ENCODE assay signal across 16 cellular contexts in the genomic region with DNA sequence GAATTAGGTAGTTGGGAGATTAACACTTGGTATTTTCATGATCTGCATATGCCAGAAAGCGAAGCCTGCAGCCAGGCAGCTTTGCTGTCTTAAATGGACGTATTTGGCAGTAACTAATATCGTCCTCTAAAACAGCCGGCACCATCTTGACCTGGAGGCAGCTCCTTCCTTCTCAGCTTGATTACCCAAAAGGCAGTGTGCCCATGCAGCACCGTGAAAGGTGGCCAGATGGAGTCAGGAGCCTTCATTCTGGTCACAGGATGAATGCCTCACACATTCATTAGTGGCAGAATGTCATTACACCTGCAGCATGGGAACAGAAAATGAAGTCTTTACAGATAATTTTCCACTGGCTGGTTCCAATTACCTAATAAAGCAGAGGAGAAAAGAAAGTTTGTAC. TPM values are rescaled to one million over a fixed set of nuclear protein-coding genes. Genes with fewer than 3 reads are reported as not detected.
DNase-seq lines count a peak whose midpoint lies in the region; ATAC-seq, FAIRE-seq and TF ChIP-seq lines count a peak whose summit lies in the region.
"Had no signal": no experiment of that assay in that cellular context is flagged by ENCODE, and none has a peak within 500 bp of the region (broad histone marks: within the 10 kb centered on the region; RNA-seq: fewer than 3 reads in every experiment).

No MANE protein-coding gene starts in this region.

- BruUV-seq in IMR-90 (replicated peaks; lab: Mats Ljungman, UMichigan): no TSS peak

- FAIRE-seq in GM12891 (lab: Jason Lieb, UNC): peak; percentile 9
- FAIRE-seq: GM12878, GM18507, H54 had no signal

- no peak for TF ChIP-seq CTCF in IMR-90 (conservative IDR thresholded peaks at IDR 0.05; ENCODE audit: low read depth, low read length)

- CTCF ChIA-PET in IMR-90 (lab: Yijun Ruan, JAX): no interaction called here

- H3K79me1 ChIP-seq in IMR-90 (ENCODE audit: low read depth in 1 of 2, low read length in 2 of 2): 0 out of 4 replicates have a peak, but pooled peaks cover 0 to 5% of the 10 kb centered on the region in 2 experiments

- no peak overlapping the region for H2BK5ac ChIP-seq in IMR-90 (ENCODE audit: low read depth, low read length, poor library complexity, severe bottlenecking)

- no peak for TF ChIP-seq POLR2A in GM12891 (IDR thresholded peaks at IDR 0.05; ENCODE audit: low read depth, low read length)
- TF ChIP-seq POLR2A in IMR-90 (IDR thresholded peaks at IDR 0.05; ENCODE audit: low read depth, low read length): no peak

- in situ Hi-C loops in IMR-90 (cut with MboI; ENCODE audit: low sequenced_read_pairs): no loop called here

- no peak overlapping the region for H4K8ac ChIP-seq in IMR-90 (ENCODE audit: low read depth in 2 of 2, low read length in 2 of 2)

- H3K4me3 ChIP-seq in IMR-90 (ENCODE audit: insufficient read depth, low read depth, low read length): no peak overlapping the region
- H3K4me3 ChIP-seq: BLaER1 treated with 17β-estradiol and CSF1 and Interleukin-3, amounts not matched to agents 10 nM and 100 nM; GM12878; GM23248 had no signal

- intact Hi-C loops in IMR-90 (cut with micrococcal nuclease): no loop called here

- H3K9me1 ChIP-seq in IMR-90 (ENCODE audit: insufficient read depth, low read length): peaks cover 17% of the 10 kb centered on the region

- H4K91ac ChIP-seq in IMR-90 (ENCODE audit: insufficient read depth, low read depth, low read length): no peak overlapping the region

- H2BK15ac ChIP-seq in IMR-90 (ENCODE audit: low read depth, low read length): peak overlapping the region; percentile 45; the same call in 2 of the 3 replicates

- H3K4me1 ChIP-seq in IMR-90 (ENCODE audit: control insufficient read depth, insufficient read depth, low read length): peaks cover 19% of the 10 kb centered on the region

- H3K14ac ChIP-seq in IMR-90 (replicated peaks; ENCODE audit: low read depth, low read length): no peak overlapping the region

- no peak overlapping the region for H3K4me2 ChIP-seq in IMR-90 (ENCODE audit: low read depth, low read length)
- H3K4me2 ChIP-seq: BLaER1 treated with 17β-estradiol and CSF1 and Interleukin-3, amounts not matched to agents 10 nM and 100 nM had no signal

- no peak overlapping the region for H3K9ac ChIP-seq in IMR-90 (ENCODE audit: low read depth, low read length)
- H3K9ac ChIP-seq: BLaER1 treated with 17β-estradiol and CSF1 and Interleukin-3, amounts not matched to agents 10 nM and 100 nM; GM23248 had no signal

- H4K5ac ChIP-seq in IMR-90 (ENCODE audit: low read depth, low read length): no peak overlapping the region

- H3K23ac ChIP-seq in IMR-90 (ENCODE audit: low read depth, low read length): no peak overlapping the region

- no peaks in the 10 kb centered on the region for H4K20me1 ChIP-seq in IMR-90 (ENCODE audit: insufficient read depth, low read length)
- H4K20me1 ChIP-seq: BLaER1 treated with 17β-estradiol and CSF1 and Interleukin-3, amounts not matched to agents 10 nM and 100 nM had no signal

- no peak for ATAC-seq in IMR-90 (ENCODE audit: low read depth)
- ATAC-seq: CD8-positive, alpha-beta T cell; GM12878 had no signal

- H2AK5ac ChIP-seq in IMR-90 (ENCODE audit: low read depth, low read length): no peak overlapping the region

- DNase-seq in GM12891 (ENCODE audit: insufficient read length, low spot score) (no peak), IMR-90 (no peak), cerebellum (ENCODE audit: low spot score) (peak; percentile 74), RKO (ENCODE audit: low spot score) (no peak), SIG-M5 treated with dmso at 0.1 percent for 504 hours (lab: John Stamatoyannopoulos, UW; ENCODE audit: unreplicated experiment) (no peak)
- no peak for DNase-seq in stimulated activated CD8-positive, alpha-beta memory T cell treated with anti-CD3 and anti-CD28 coated beads, Interleukin-4, amount 100 ng/mL, for 48 hours
- DNase-seq: Calu3; CD8-positive, alpha-beta T cell; DMS79 treated with DMSO at 0.1 percent for 48 hours; HCEC 1CT had no signal

- H3K56ac ChIP-seq in IMR-90 (ENCODE audit: extremely low read depth, insufficient read depth, low read length): no peak overlapping the region

- no peaks in the 10 kb centered on the region for H3K9me3 ChIP-seq in IMR-90 (ENCODE audit: control insufficient read depth, insufficient read depth, low read length)
- H3K9me3 ChIP-seq: BLaER1 treated with 17β-estradiol and CSF1 and Interleukin-3, amounts not matched to agents 10 nM and 100 nM had no signal

- dilution Hi-C loops in IMR-90 (cut with HindIII; ENCODE audit: low sequenced_read_pairs, unreplicated experiment): no loop called here

- peak overlapping the region; percentile 30; the same call in 1 of the 2 replicates for H2BK20ac ChIP-seq in IMR-90 (ENCODE audit: low read depth, low read length)

- WGBS in IMR-90 (ENCODE audit: extremely low coverage in 2 of 2, insufficient read length in 1 of 2), 2 experiments: no CpG with 5 or more reads among the region's 5 CpGs

- H3K18ac ChIP-seq in IMR-90 (ENCODE audit: low read depth, low read length): no peak overlapping the region

- H2BK120ac ChIP-seq in IMR-90 (ENCODE audit: low read depth, low read length): 0 out of 2 replicates have a peak overlapping the region, but pooled peaks have one; percentile 36

- H3K36me3 ChIP-seq in IMR-90 (ENCODE audit: control insufficient read depth, insufficient read depth, low read length): no peaks in the 10 kb centered on the region
- H3K36me3 ChIP-seq: BLaER1 treated with 17β-estradiol and CSF1 and Interleukin-3, amounts not matched to agents 10 nM and 100 nM had no signal

- TF ChIP-seq RAD21 in IMR-90 (IDR thresholded peaks at IDR 0.05; ENCODE audit: low read length): no peak

- H2AFZ ChIP-seq in IMR-90 (replicated peaks; ENCODE audit: low read length, poor library complexity): peak overlapping the region; percentile 9
- H2AFZ ChIP-seq: GM23248 had no signal

- no peak overlapping the region for H3K4ac ChIP-seq in IMR-90 (ENCODE audit: low read depth, low read length)

- no peaks in the 10 kb centered on the region for H3K27me3 ChIP-seq in IMR-90 (ENCODE audit: control insufficient read depth, insufficient read depth, low read length)
- H3K27me3 ChIP-seq: BLaER1 treated with 17β-estradiol and CSF1 and Interleukin-3, amounts not matched to agents 10 nM and 100 nM had no signal

- H3K27ac ChIP-seq in IMR-90 (ENCODE audit: insufficient read depth, low read length): no peak overlapping the region
- H3K27ac ChIP-seq: BLaER1 treated with 17β-estradiol and CSF1 and Interleukin-3, amounts not matched to agents 10 nM and 100 nM; GM23248 had no signal

- POLR2A ChIA-PET in IMR-90 (lab: Charles Lee; ENCODE audit: unreplicated experiment): no interaction called here

- H2AK9ac ChIP-seq in IMR-90 (replicated peaks; ENCODE audit: low read depth, low read length, poor library complexity): no peak overlapping the region

TF ChIP-seq in GM12891, 5 proteins besides CTCF, POLR2A, EP300 and RAD21:
- TF ChIP-seq POU2F2 (IDR thresholded peaks at IDR 0.05; ENCODE audit: low read depth, low read length): no peak

TF ChIP-seq in IMR-90, 13 proteins besides CTCF, POLR2A, EP300 and RAD21:
- TF ChIP-seq CHD1 (IDR thresholded peaks at IDR 0.05; ENCODE audit: low read depth, low read length) (no peak), USF2 (IDR thresholded peaks at IDR 0.05; ENCODE audit: low read depth, low read length) (no peak), RFX5 (IDR thresholded peaks at IDR 0.05; ENCODE audit: low read depth, low read length) (no peak), CEBPB (IDR thresholded peaks at IDR 0.05; ENCODE audit: low read depth, low read length) (no peak), MAFK (IDR thresholded peaks at IDR 0.05; ENCODE audit: low read depth, low read length) (no peak), NFE2L2 (IDR thresholded peaks at IDR 0.05; ENCODE audit: low read depth, low read length) (no peak), MAZ (IDR thresholded peaks at IDR 0.05; ENCODE audit: borderline replicate concordance, low read depth, low read length) (no peak), RCOR1 (IDR thresholded peaks at IDR 0.05; ENCODE audit: insufficient replicate concordance, low read length) (no peak), MXI1 (IDR thresholded peaks at IDR 0.05; ENCODE audit: borderline replicate concordance, low read depth, low read length) (no peak), BHLHE40 (IDR thresholded peaks at IDR 0.05; ENCODE audit: low read depth, low read length) (no peak), FOS (IDR thresholded peaks at IDR 0.05; ENCODE audit: low read depth, low read length) (no peak), SMC3 (IDR thresholded peaks at IDR 0.05; ENCODE audit: low read depth, low read length) (no peak)
- TF ChIP-seq, protein P1, sequence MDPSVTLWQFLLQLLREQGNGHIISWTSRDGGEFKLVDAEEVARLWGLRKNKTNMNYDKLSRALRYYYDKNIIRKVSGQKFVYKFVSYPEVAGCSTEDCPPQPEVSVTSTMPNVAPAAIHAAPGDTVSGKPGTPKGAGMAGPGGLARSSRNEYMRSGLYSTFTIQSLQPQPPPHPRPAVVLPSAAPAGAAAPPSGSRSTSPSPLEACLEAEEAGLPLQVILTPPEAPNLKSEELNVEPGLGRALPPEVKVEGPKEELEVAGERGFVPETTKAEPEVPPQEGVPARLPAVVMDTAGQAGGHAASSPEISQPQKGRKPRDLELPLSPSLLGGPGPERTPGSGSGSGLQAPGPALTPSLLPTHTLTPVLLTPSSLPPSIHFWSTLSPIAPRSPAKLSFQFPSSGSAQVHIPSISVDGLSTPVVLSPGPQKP (IDR thresholded peaks at IDR 0.05; ENCODE audit: borderline replicate concordance, low read depth, low read length): no peak

RNA-seq across cellular contexts. Expression of gene FLT1, which starts 59.0 kb away (rescaled TPM):
- 0.55 TPM for polyA plus RNA-seq in GM12891 (2012; ENCODE audit: low read depth, missing spikeins)
- total RNA-seq in IMR-90 (2012; rRNA removed): 10.0 and 10.4 TPM in 2 replicates
- 4.4 and 4.5 TPM in 2 replicates for polyA plus RNA-seq in IMR-90 (2012; rRNA removed)
- polyA plus RNA-seq in IMR-90 (2012; cell fraction: cytosol; rRNA removed): 1.6 and 2.5 TPM in 2 replicates
- 1.3 and 3.9 TPM in 2 replicates for polyA plus RNA-seq in IMR-90 (2012; cell fraction: nucleus; rRNA removed; ENCODE audit: low replicate concordance)
- total RNA-seq in cerebellum: 14.6 TPM
- total RNA-seq: Calu3, HT-29 had no signal
